Comparison of ENCODE assay signal across 2 cellular contexts in genomic region chr1:167573035-167573434, GRCh38.
TF ChIP-seq lines count a peak whose summit lies in the region.

No MANE protein-coding gene starts in this region.

TF ChIP-seq in H1, 55 proteins besides CTCF, POLR2A, EP300 and RAD21:
- TF ChIP-seq TAF7 (optimal IDR thresholded peaks at IDR 0.05; ENCODE audit: borderline replicate concordance, low read depth, low read length) (no peak), CHD2 (IDR thresholded peaks at IDR 0.05; ENCODE audit: low read length) (no peak), CEBPB (IDR thresholded peaks at IDR 0.05; ENCODE audit: low read depth, low read length) (no peak)
TF ChIP-seq in H1: peak in this region for 0.

TF ChIP-seq in GM12891, 5 proteins besides CTCF, POLR2A, EP300 and RAD21:
- TF ChIP-seq POLR2AphosphoS5 (IDR thresholded peaks at IDR 0.05; ENCODE audit: low read depth, low read length) (no peak), SPI1 (IDR thresholded peaks at IDR 0.05; ENCODE audit: low read depth, low read length) (no peak), PAX5 (IDR thresholded peaks at IDR 0.05; ENCODE audit: insufficient read depth, low read length, severe bottlenecking) (no peak), POU2F2 (IDR thresholded peaks at IDR 0.05; ENCODE audit: low read depth, low read length) (no peak), TAF1 (IDR thresholded peaks at IDR 0.05; ENCODE audit: low read depth, low read length) (no peak)
TF ChIP-seq in GM12891: peak in this region for 0.
